8 cellular contexts compared by ENCODE assay signal in genomic region chr10:87660484-87661133, GRCh38. TPM values are rescaled to one million over a fixed set of nuclear protein-coding genes. Genes with fewer than 3 reads are reported as not detected.
DNase-seq lines count a peak whose midpoint lies in the region; ATAC-seq and TF ChIP-seq lines count a peak whose summit lies in the region.

No MANE protein-coding gene starts in this region.

- no peak for TF ChIP-seq CTCF in HFFc6 (IDR thresholded peaks at IDR 0.05)
- TF ChIP-seq CTCF in WI38 (IDR thresholded peaks at IDR 0.05; ENCODE audit: low read depth, low read length) = no peak
- no peak for TF ChIP-seq CTCF in retinal pigment epithelial cell (conservative IDR thresholded peaks at IDR 0.05; ENCODE audit: low read depth, low read length)

- peaks cover 51% of the 10 kb centered on the region for H3K36me3 Mint-ChIP-seq in HFFc6 (ENCODE audit: low read depth)

- H3K4me1 Mint-ChIP-seq in HFFc6 (ENCODE audit: low read depth) = peaks cover 77% of the 10 kb centered on the region

- H3K4me3 ChIP-seq in WI38 (ENCODE audit: low read depth, low read length) = peak overlapping the region; percentile 96
- H3K4me3 ChIP-seq in retinal pigment epithelial cell (ENCODE audit: low read length) = peak overlapping the region; percentile 78

- peaks cover 1% of the 10 kb centered on the region for H3K27me3 Mint-ChIP-seq in HFFc6 (ENCODE audit: insufficient read depth)

- no peaks in the 10 kb centered on the region for H3K9me3 Mint-ChIP-seq in HFFc6

- intact Hi-C loops in left cardiac atrium (cut with DNase I) = no loop called here

- peak; percentile 68 for DNase-seq in HFFc6
- peak; percentile 41 for DNase-seq in left cardiac atrium
- no peak for DNase-seq in retinal pigment epithelial cell (ENCODE audit: low read depth)
- DNase-seq in SIG-M5 (lab: John Stamatoyannopoulos, UW) = no peak
- no peak for DNase-seq in NCI-H1436 treated with DMSO at 0.1 percent for 48 hours (lab: John Stamatoyannopoulos, UW)

- ATAC-seq in left cardiac atrium (peak; percentile 42 to 84), GM21717 (IDR thresholded peaks at IDR 0.05; ENCODE audit: unreplicated experiment) (no peak), GM18870 (IDR thresholded peaks at IDR 0.05; ENCODE audit: unreplicated experiment) (no peak)

- peak overlapping the region; percentile 100 for H3K4me3 Mint-ChIP-seq in HFFc6

- H3K27ac Mint-ChIP-seq in HFFc6 = peak overlapping the region; percentile 90

RNA-seq across cellular contexts. Expression of gene PAPSS2, which starts 0.9 kb away (rescaled TPM):
- total RNA-seq in HFFc6 (2021; fragmentation: NEBNext Ultra II Directional; extraction: Animal tissue kit (Norgen Biotek cat#: 25700)) = 100 to 1,000 TPM; 388 to 630 (median 429) TPM
- total RNA-seq in left cardiac atrium = 10 to 100 TPM; 14.7 to 24.0 TPM

Comparison
In these comparisons a context has a peak if more than half of its experiments do, and no peak if none do; other contexts are left out.
1. DNase-seq: peak in HFFc6 (single experiment) and left cardiac atrium (single experiment); none in retinal pigment epithelial cell (single experiment), SIG-M5 (single experiment) and NCI-H1436 treated with DMSO at 0.1 percent for 48 hours (single experiment).
2. ATAC-seq: peak in left cardiac atrium (2 of 2); none in GM21717 (single experiment) and GM18870 (single experiment).
3. RNA of gene PAPSS2, which starts 0.9 kb away (total RNA-seq): 388 to 630 TPM in HFFc6; 14.7 to 24.0 TPM in left cardiac atrium; every median in the first group is over 10 times any median in the second.